ENCODE assay signal across 22 cellular contexts in the genomic region with DNA sequence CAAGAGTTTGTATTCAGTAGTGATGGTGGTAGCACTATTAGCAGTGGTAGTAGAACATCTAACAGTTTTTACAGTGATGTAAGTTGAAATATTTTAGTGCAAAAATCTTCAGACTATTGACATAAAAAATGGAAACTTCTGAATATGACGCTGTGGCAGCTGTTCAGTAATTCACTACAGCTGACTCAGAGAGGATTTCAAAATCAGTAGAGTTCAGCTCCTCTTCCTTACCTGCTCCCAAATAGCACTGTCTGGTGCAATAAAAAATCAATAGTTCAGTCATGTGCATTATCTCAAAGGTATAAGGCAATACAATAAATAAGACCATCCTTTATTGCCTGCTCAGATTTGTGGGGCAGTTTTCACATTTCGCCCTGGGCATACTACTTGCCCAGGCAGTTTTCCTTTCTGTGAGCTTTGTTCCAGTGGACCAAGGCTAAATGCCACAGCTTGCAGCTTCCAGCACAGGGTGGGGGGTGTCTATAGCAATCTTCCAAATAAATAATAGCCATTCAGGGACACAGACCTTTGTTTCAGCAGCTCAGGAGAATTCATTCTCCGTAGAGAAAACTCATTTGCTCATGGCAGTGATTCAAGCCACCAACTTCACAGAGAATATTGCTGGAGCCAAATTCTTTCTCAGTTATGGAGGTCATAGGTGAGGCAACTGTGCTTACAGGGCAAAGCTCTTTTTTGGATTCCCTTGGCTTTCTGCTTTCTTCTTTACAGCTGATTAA. TPM values are rescaled to one million over a fixed set of nuclear protein-coding genes. Genes with fewer than 3 reads are reported as not detected.
DNase-seq lines count a peak whose midpoint lies in the region; ATAC-seq, FAIRE-seq and TF ChIP-seq lines count a peak whose summit lies in the region.
"Had no signal": no experiment of that assay in that cellular context is flagged by ENCODE, and none has a peak within 500 bp of the region (broad histone marks: within the 10 kb centered on the region; RNA-seq: fewer than 3 reads in every experiment).

No MANE protein-coding gene starts in this region.

- TF ChIP-seq CTCF in astrocyte of the spinal cord (IDR thresholded peaks at IDR 0.05; ENCODE audit: low read depth, low read length) = no peak
- TF ChIP-seq CTCF in fibroblast of the aortic adventitia (IDR thresholded peaks at IDR 0.05; ENCODE audit: insufficient read depth, low read length) = no peak

- peak; percentile 36 for FAIRE-seq in H54 (lab: Jason Lieb, UNC)
- FAIRE-seq: frontal cortex, keratinocyte had no signal

- TF ChIP-seq POLR2A in H54 (IDR thresholded peaks at IDR 0.05; ENCODE audit: low read depth, low read length) = no peak

- ATAC-seq in sciatic nerve (peak; percentile 64), GM21367 (IDR thresholded peaks at IDR 0.05; ENCODE audit: unreplicated experiment) (no peak)
- ATAC-seq: activated T-cell treated with anti-CD3 and anti-CD28 coated beads, Interleukin-2, amount 50 U/mL, for 72 hours; HCT116 had no signal

- H3K4me3 ChIP-seq in astrocyte of the spinal cord (ENCODE audit: low read depth, low read length) (no peak overlapping the region), fibroblast of the aortic adventitia (ENCODE audit: low read depth, low read length) (no peak overlapping the region)
- H3K4me3 ChIP-seq: ovary, tibial nerve had no signal

- in situ Hi-C loops in astrocyte of the spinal cord (cut with HindIII; ENCODE audit: low sequenced_read_pairs) = no loop called here

- intact Hi-C loops in sciatic nerve (cut with DNase I) = no loop called here

- DNase-seq in H54 (ENCODE audit: insufficient read length, low spot score) (no peak), astrocyte of the spinal cord (ENCODE audit: low read depth, low spot score) (peak; percentile 16), fibroblast of the aortic adventitia (ENCODE audit: low read depth) (peak; percentile 27), sciatic nerve (ENCODE audit: low spot score) (no peak), NCI-H2029 (lab: John Stamatoyannopoulos, UW) (no peak), NCI-H1105 (lab: John Stamatoyannopoulos, UW) (no peak), AG08396 (ENCODE audit: low spot score) (no peak)
- DNase-seq: activated CD4-positive, alpha-beta T cell treated with anti-CD3 and anti-CD28 coated beads for 1 hour; activated CD8-positive, alpha-beta memory T cell treated with anti-CD3 and anti-CD28 coated beads for 24 hours; activated T-cell treated with anti-CD3 and anti-CD28 coated beads, Interleukin-2, amount 50 U/mL, for 72 hours; cortex of kidney; DMS79; hypothalamus; NCI-H526 treated with DMSO at 0.1 percent for 48 hours; ovary; stimulated activated CD4-positive, alpha-beta T cell treated with anti-CD3 and anti-CD28 coated beads, Interleukin-1b, Interleukin-23, amount 100 ng/mL, for 48 hours; stimulated activated naive CD4-positive, alpha-beta T cell treated with Interleukin-2 at 50 U/mL for 16 hours had no signal

RNA-seq across cellular contexts. Expression of a gene that starts 33.9 kb away (rescaled TPM):
- 27.9 and 67.7 TPM in 2 replicates for total RNA-seq in fibroblast of the aortic adventitia (ENCODE audit: low replicate concordance)
- 63.1 TPM for total RNA-seq in sciatic nerve

Comparison
In these comparisons a context has a peak if more than half of its experiments do, and no peak if none do; other contexts are left out.
1. DNase-seq: peak in astrocyte of the spinal cord (single experiment) and fibroblast of the aortic adventitia (single experiment); none in H54 (single experiment), sciatic nerve (single experiment), NCI-H2029 (single experiment), NCI-H1105 (single experiment) and AG08396 (single experiment).